15 cellular contexts compared by ENCODE assay signal in genomic region chr15:33448151-33448550, GRCh38.
"Had no signal": no experiment of that assay in that cellular context is flagged by ENCODE, and none has a peak within 500 bp of the region (broad histone marks: within the 10 kb centered on the region; RNA-seq: fewer than 3 reads in every experiment).

No MANE protein-coding gene starts in this region.

- H3K27me3 ChIP-seq: colonic mucosa, gastrocnemius medialis, right atrium auricular region, sigmoid colon, upper lobe of left lung, uterus had no signal

- ATAC-seq: gastrocnemius medialis; left colon; naive thymus-derived CD4-positive, alpha-beta T cell had no signal

- H3K36me3 Mint-ChIP-seq: naive thymus-derived CD4-positive, alpha-beta T cell had no signal

- H3K4me3 Mint-ChIP-seq: naive thymus-derived CD4-positive, alpha-beta T cell; neural crest cell had no signal

- H3K9me3 Mint-ChIP-seq: neural crest cell had no signal

- H3K36me3 ChIP-seq: colonic mucosa, gastrocnemius medialis, right atrium auricular region, sigmoid colon, upper lobe of left lung, uterus had no signal

- H3K27ac Mint-ChIP-seq: naive thymus-derived CD4-positive, alpha-beta T cell had no signal

- H3K4me3 ChIP-seq: colonic mucosa, gastrocnemius medialis, right atrium auricular region, sigmoid colon, skin epidermis, upper lobe of left lung, uterus had no signal

- H3K9me3 ChIP-seq: colonic mucosa, gastrocnemius medialis, right atrium auricular region, sigmoid colon, upper lobe of left lung, uterus had no signal

- H3K27ac ChIP-seq: colonic mucosa, right atrium auricular region, sigmoid colon, upper lobe of left lung had no signal

- H3K4me1 ChIP-seq: colonic mucosa, right atrium auricular region, sigmoid colon, upper lobe of left lung, uterus had no signal

- DNase-seq: colonic mucosa; dermis blood vessel endothelial cell; gastrocnemius medialis; left colon; mesendoderm; naive thymus-derived CD4-positive, alpha-beta T cell; posterior cingulate gyrus; sigmoid colon; stimulated activated CD4-positive, alpha-beta T cell treated with anti-CD3 and anti-CD28 coated beads, Interleukin-12 subunit alpha, Interleukin-12 subunit beta, amount 100 ng/mL, for 4 hours; stimulated activated naive CD4-positive, alpha-beta T cell; upper lobe of left lung; uterus had no signal
